In the genomic region with DNA sequence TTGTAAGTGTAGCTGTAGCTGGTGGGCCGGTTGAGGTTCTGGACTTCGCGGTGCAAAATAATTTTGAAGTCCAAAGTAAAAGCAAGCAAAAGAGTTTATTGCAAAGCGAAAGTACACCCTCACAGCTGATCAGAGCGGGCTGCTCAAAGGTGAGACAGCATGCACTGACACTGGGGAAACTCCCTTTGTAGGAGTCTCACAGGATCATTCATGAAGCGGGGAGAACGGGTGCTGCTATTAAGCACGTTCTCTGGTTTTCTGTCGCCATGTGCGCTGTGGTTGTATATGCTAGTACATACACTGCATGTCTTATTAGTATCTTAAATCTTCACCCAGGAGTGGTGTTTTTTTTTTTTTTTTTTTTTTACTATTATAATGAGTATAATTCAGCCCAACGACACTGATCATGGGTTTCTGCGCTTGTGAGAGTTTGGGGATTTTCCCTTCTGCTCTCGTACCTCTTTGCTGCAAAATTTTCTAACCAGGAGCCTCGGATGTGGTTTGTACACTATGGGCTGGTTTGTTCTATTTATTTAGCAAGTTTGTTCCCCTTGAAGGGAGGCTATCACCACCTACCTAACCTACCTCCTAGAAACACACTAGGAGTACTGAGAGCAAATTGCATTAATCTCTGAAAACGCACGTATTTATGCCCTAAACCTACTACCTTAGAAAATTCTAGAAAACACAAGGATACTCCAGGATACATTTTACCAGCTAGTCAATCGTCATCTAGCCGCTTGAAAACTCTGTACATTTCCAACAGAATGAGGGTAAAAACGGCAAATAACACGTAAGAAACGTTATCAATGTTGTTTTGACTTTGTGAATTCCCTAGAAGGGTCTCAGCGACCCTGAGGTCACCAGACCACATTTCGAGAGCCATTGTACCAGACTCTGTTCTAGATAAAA, we compare ENCODE assay signal across 8 cellular contexts. TPM values are rescaled to one million over a fixed set of nuclear protein-coding genes. Genes with fewer than 3 reads are reported as not detected.
DNase-seq lines count a peak whose midpoint lies in the region; ATAC-seq, FAIRE-seq and TF ChIP-seq lines count a peak whose summit lies in the region.

No MANE protein-coding gene starts in this region.

- H3K79me2 ChIP-seq in K562 (ENCODE audit: control insufficient read depth, insufficient read depth, low read length) = peaks cover 27% of the 10 kb centered on the region

- peak; percentile 65 for FAIRE-seq in K562 (lab: Jason Lieb, UNC)

- H3K9ac ChIP-seq in K562 (ENCODE audit: insufficient read depth in 1 of 2, low read depth in 2 of 2, low read length in 2 of 2) (peak overlapping the region; percentile 98 to 99), liver (ENCODE audit: low read depth in 1 of 2, low read length in 2 of 2) (peak overlapping the region; percentile 85 to 99)

- no peak for TF ChIP-seq CTCF in left ventricle myocardium inferior (IDR thresholded peaks at IDR 0.05; ENCODE audit: borderline replicate concordance)
- 0 out of 6 replicates have a peak, but pooled peaks of 1 of the 3 experiments have one; percentile 2 for TF ChIP-seq CTCF in K562 (IDR thresholded peaks at IDR 0.05 in 2 of 3, conservative IDR thresholded peaks at IDR 0.05 in 1 of 3; ENCODE audit: insufficient read depth in 2 of 3, low read depth in 1 of 3, low read length in 3 of 3)
- no peak for TF ChIP-seq CTCF in liver (IDR thresholded peaks at IDR 0.05; ENCODE audit: low read depth, low read length, missing input control)

- TF ChIP-seq POLR2A in K562 (conservative IDR thresholded peaks at IDR 0.05) = no peak

- no peak for TF ChIP-seq EP300 in K562 (IDR thresholded peaks at IDR 0.05; ENCODE audit: low read length)

- ATAC-seq in HG03175 (IDR thresholded peaks at IDR 0.05; ENCODE audit: unreplicated experiment) (peak; percentile 68), K562 (peak; percentile 47)

- H3K27ac ChIP-seq in left ventricle myocardium inferior (replicated peaks) = peak overlapping the region; percentile 93
- H3K27ac ChIP-seq in K562 (ENCODE audit: extremely low read depth, low read depth, low read length) = peak overlapping the region; percentile 92
- peak overlapping the region; percentile 96 to 98 for H3K27ac ChIP-seq in liver (ENCODE audit: low read depth in 1 of 2, low read length in 2 of 2)

- no peaks in the 10 kb centered on the region for H4K20me1 ChIP-seq in K562 (replicated peaks; ENCODE audit: control insufficient read depth, insufficient read depth, low read length)

- CTCF ChIA-PET in K562 (lab: Yijun Ruan, JAX; ENCODE audit: low intra/inter-chr PET ratio) = interaction anchor here (0.7 to 3.6 kb wide), 2 partner anchors 231 to 1718 kb away, joined by 3 to 31 read pairs; no protein-coding TSS in a partner anchor

- in situ Hi-C loops in K562 (cut with MboI) = loop anchor here (10.0 kb wide), 1 partner anchor 552 kb away; the partner anchor contains the start of gene GABPB1

- H3K4me3 ChIP-seq in left ventricle myocardium inferior (peak overlapping the region; percentile 95), K562 (peak overlapping the region; percentile 98), liver (ENCODE audit: low read depth in 1 of 3, low read length in 3 of 3) (peak overlapping the region; percentile 76 to 99 (median 94))

- no peaks in the 10 kb centered on the region for H3K9me1 ChIP-seq in K562 (ENCODE audit: control insufficient read depth, insufficient read depth, low read length)

- WGBS in K562 (ENCODE audit: insufficient coverage, low coverage, missing lambda C conversion rate) = 22% methylated on average over 23 of the region's 23 CpGs
- WGBS in liver = 12% methylated on average over 23 of the region's 23 CpGs

- DNase-seq in left ventricle myocardium inferior (no peak), cardiac septum (ENCODE audit: low spot score) (no peak), T-helper 2 cell (peak; percentile 31 to 98 (median 69)), K562 (ENCODE audit: extremely low read depth in 1 of 4, low spot score in 3 of 4) (peak; percentile 12 to 69 (median 29)), NCI-H446 (lab: John Stamatoyannopoulos, UW) (no peak)
- peak; percentile 49 for DNase-seq in stimulated activated CD8-positive, alpha-beta memory T cell treated with anti-CD3 and anti-CD28 coated beads, Interleukin-12 subunit alpha, Interleukin-12 subunit beta, amount 100 ng/mL, for 4 hours (ENCODE audit: low read depth)

- intact Hi-C loops in left ventricle myocardium inferior (cut with micrococcal nuclease) = no loop called here
- intact Hi-C loops in cardiac septum (cut with DNase I) = loop anchor here (5.0 to 10.0 kb wide), 2 partner anchors 220 to 552 kb away; partner anchors contain the start of genes GABPB1 and TRPM7
- intact Hi-C loops in K562 (cut with micrococcal nuclease) = loop anchor here (10.0 kb wide), 2 partner anchors 552 to 592 kb away; partner anchors contain the start of gene GABPB1

- BruUV-seq in K562 (replicated peaks; lab: Mats Ljungman, UMichigan) = TSS peak; percentile 64

- H3K36me3 ChIP-seq in left ventricle myocardium inferior = peaks cover 14% of the 10 kb centered on the region
- peaks cover 11% of the 10 kb centered on the region for H3K36me3 ChIP-seq in K562 (ENCODE audit: control insufficient read depth, insufficient read depth, low read length)
- H3K36me3 ChIP-seq in liver (ENCODE audit: control insufficient read depth in 4 of 4, insufficient read depth in 3 of 4, low read depth in 1 of 4, low read length in 3 of 4) = peaks cover 1 to 5% (median 4%) of the 10 kb centered on the region in 4 donors

- peak overlapping the region; percentile 88 for H3K4me2 ChIP-seq in K562 (ENCODE audit: insufficient read depth, low read length)

- no peaks in the 10 kb centered on the region for H3K9me3 ChIP-seq in left ventricle myocardium inferior (replicated peaks)
- no peaks in the 10 kb centered on the region for H3K9me3 ChIP-seq in K562 (replicated peaks; ENCODE audit: control insufficient read depth, insufficient read depth, low read depth, low read length)
- H3K9me3 ChIP-seq in liver (ENCODE audit: control insufficient read depth in 4 of 4, low read length in 3 of 4) = no peaks in the 10 kb centered on the region

- H3K4me1 ChIP-seq in left ventricle myocardium inferior = peaks cover 51% of the 10 kb centered on the region
- H3K4me1 ChIP-seq in K562 (replicated peaks in 1 of 2; ENCODE audit: control insufficient read depth in 2 of 2, insufficient read depth in 2 of 2, low read length in 2 of 2) = peaks cover 0 to 12% of the 10 kb centered on the region in 2 experiments; a peak in 2 of 5 replicates
- peaks cover 5 to 25% (median 9%) of the 10 kb centered on the region in 4 donors for H3K4me1 ChIP-seq in liver (ENCODE audit: control insufficient read depth in 4 of 4, insufficient read depth in 4 of 4, low read length in 3 of 4)

- no peak for TF ChIP-seq RAD21 in K562 (CRISPR knock-in tag; conservative IDR thresholded peaks at IDR 0.05 in 1 of 2, IDR thresholded peaks at IDR 0.05 in 1 of 2)
- peak in 1 of 2 donors; percentile 22 for TF ChIP-seq RAD21 in liver (IDR thresholded peaks at IDR 0.05)

- H3K27me3 ChIP-seq in left ventricle myocardium inferior (ENCODE audit: low read depth) = no peaks in the 10 kb centered on the region
- no peaks in the 10 kb centered on the region for H3K27me3 ChIP-seq in K562 (ENCODE audit: control insufficient read depth in 2 of 2, insufficient read depth in 2 of 2, low read length in 2 of 2)
- H3K27me3 ChIP-seq in liver (ENCODE audit: control insufficient read depth in 4 of 4, insufficient read depth in 4 of 4, low read length in 3 of 4) = no peaks in the 10 kb centered on the region

- POLR2A ChIA-PET in K562 (lab: Yijun Ruan, JAX) = interaction anchor here (0.6 to 1.0 kb wide), 5 partner anchors 11 to 400 kb away, joined by 3 to 4 read pairs (median 3); no protein-coding TSS in a partner anchor

- H2AFZ ChIP-seq in K562 (ENCODE audit: low read depth, low read length) = peak overlapping the region; percentile 98

TF ChIP-seq in K562, 482 proteins besides CTCF, POLR2A, EP300 and RAD21 (continues in another document):
- TF ChIP-seq DACH1 (IDR thresholded peaks at IDR 0.05; ENCODE audit: partially characterized antibody) (peak; percentile 54), CREM (IDR thresholded peaks at IDR 0.05; ENCODE audit: low read depth) (0 out of 2 replicates have a peak, but pooled peaks have one; percentile 23), TAF9B (IDR thresholded peaks at IDR 0.05; ENCODE audit: partially characterized antibody) (peak; percentile 18), RCOR1 (IDR thresholded peaks at IDR 0.05; ENCODE audit: borderline replicate concordance in 1 of 2, low read depth in 2 of 2, low read length in 2 of 2) (0 out of 4 replicates have a peak, but pooled peaks of 1 of the 2 experiments have one; percentile 3), TBP (optimal IDR thresholded peaks at IDR 0.05; ENCODE audit: low read depth, low read length) (peak; percentile 42)

TF ChIP-seq in liver, 16 proteins besides CTCF, POLR2A, EP300 and RAD21 (continues in another document):
- TF ChIP-seq FOXA2 (IDR thresholded peaks at IDR 0.05) = no peak

RNA-seq across cellular contexts. Expression of gene AP4E1, which starts 1.3 kb away (rescaled TPM):
- total RNA-seq in left ventricle myocardium inferior (8.0 TPM), cardiac septum (9.9 TPM), K562 (2014; rRNA removed) (4.3 and 5.3 TPM in 2 replicates), K562 (2014; rRNA removed; fragmentation: Illumina TruSeq; extraction: Trizol) (11.5 and 12.6 TPM in 2 replicates), K562 (2015; rRNA removed; fragmentation: Illumina TruSeq; extraction: Trizol) (8.9 and 10.2 TPM in 2 replicates), K562 (2021) (9.2 and 9.3 TPM in 2 replicates), liver (10 to 100 TPM in 1 of 2 donors, 1 to 10 TPM in 1; 7.3 to 10.2 TPM)
- total RNA-seq in K562 (2011; cell fraction: chromatin; rRNA removed; ENCODE audit: low replicate concordance) = 7.9 and 26.9 TPM in 2 replicates
- 3.9 and 4.0 TPM in 2 replicates for total RNA-seq in K562 (2011; cell fraction: nucleolus; rRNA removed)
- 9.6 and 11.8 TPM in 2 replicates for total RNA-seq in K562 (2011; cell fraction: nucleoplasm; rRNA removed)
- polyA plus RNA-seq in K562 (2011; rRNA removed) (3.0 and 4.4 TPM in 2 replicates), K562 (2014; fragmentation: Illumina TruSeq; extraction: Trizol) (6.6 and 7.9 TPM in 2 replicates), K562 (2014; fragmentation: Nextera tagmentation; extraction: Ambion mirVana) (1 to 10 TPM; 1.3 to 2.2 TPM), K562 (2014; rRNA removed) (3.7 and 4.5 TPM in 2 replicates), liver (1 to 10 TPM; 1.3 to 1.8 TPM)
- 0.85 and 1.6 TPM in 2 replicates for polyA plus RNA-seq in K562 (2011; cell fraction: cytosol; rRNA removed)
- 1.4 and 2.2 TPM in 2 replicates for polyA plus RNA-seq in K562 (2011; cell fraction: nucleus; rRNA removed)
- polyA plus RNA-seq in K562 (2012) = 4.2 and 4.4 TPM in 2 replicates
- polyA minus RNA-seq in K562 (2011; rRNA and poly(A)+ RNA removed) = 8.4 and 9.4 TPM in 2 replicates
- 2.5 and 3.6 TPM in 2 replicates for polyA minus RNA-seq in K562 (2011; cell fraction: cytosol; rRNA and poly(A)+ RNA removed)
- 3.5 and 5.8 TPM in 2 replicates for polyA minus RNA-seq in K562 (2011; cell fraction: nucleus; rRNA and poly(A)+ RNA removed)

Comparison
In these comparisons a context has a peak if more than half of its experiments do, and no peak if none do; other contexts are left out.
1. DNase-seq: peak in T-helper 2 cell (5 of 5), K562 (4 of 4) and stimulated activated CD8-positive, alpha-beta memory T cell treated with anti-CD3 and anti-CD28 coated beads, Interleukin-12 subunit alpha, Interleukin-12 subunit beta, amount 100 ng/mL, for 4 hours (single experiment); none in left ventricle myocardium inferior (single experiment), cardiac septum (single experiment) and NCI-H446 (0 of 2).
2. Peak in every context shown above with its lines, with median percentiles within 50 percentile points of each other: H3K27ac ChIP-seq and H3K4me3 ChIP-seq.